1 cellular context compared by ENCODE assay signal in the genomic region with DNA sequence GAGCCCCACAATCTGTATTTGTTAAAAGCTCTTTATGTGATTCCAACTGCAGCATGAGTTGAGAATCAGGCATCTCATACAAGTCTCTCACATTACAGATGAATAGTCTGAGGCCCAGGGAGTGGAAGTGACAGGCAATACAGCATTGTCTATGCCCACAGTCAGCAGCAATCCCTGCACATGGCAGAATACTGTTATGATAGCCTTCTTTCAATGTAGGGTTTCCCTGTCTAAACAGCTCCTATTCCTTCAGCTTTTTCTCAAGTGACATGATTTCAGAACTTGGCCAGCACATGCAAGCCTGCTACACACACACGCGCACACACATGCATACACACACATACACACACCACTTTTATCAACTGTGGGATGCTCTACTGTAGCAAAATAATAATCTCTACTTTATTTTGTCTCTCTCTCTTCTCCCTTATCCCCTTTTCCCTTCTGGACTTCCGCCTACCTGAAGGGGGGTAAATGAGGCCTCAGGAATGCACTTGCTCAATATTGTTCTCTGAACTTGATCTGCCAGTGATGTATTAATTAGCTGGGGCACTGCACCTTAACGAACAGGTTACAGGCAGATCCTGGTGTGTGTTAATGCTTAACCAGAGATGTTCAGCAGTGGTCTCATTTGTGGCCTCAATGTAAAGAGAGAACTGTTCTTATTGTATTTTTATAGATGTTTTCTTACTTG.
TF ChIP-seq lines count a peak whose summit lies in the region.

No MANE protein-coding gene starts in this region.

TF ChIP-seq in liver, 16 proteins besides CTCF, POLR2A, EP300 and RAD21 (continued from another document):
- TF ChIP-seq RXRA (IDR thresholded peaks at IDR 0.05), result peak; percentile 31 to 59
- TF ChIP-seq YY1 (IDR thresholded peaks at IDR 0.05), result no peak
- peak; percentile 30 for TF ChIP-seq SP1 (IDR thresholded peaks at IDR 0.05)
- peak; percentile 53 to 63 for TF ChIP-seq HNF4A (conservative IDR thresholded peaks at IDR 0.05)
TF ChIP-seq in liver: peak in this region for 3.
